Comparison of ENCODE assay signal across 28 cellular contexts in the genomic region with DNA sequence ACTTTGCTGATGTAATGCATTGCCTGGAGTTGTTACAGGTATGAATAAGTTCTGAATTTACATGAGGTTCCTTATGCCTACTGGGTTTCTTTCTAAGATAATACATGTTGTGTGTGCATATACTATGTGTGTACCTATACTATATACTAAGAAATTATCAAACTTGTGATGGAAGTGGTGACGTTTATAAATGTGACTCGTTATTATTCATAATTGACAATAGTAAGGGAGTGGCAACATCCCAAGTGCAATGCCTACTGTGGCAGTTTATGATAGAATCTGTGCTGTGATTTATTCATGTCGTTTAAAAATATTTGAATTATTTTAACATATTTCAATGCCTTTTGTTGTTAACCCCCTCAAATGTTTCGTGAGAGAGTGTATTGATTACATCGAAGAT.
"Had no signal": no experiment of that assay in that cellular context is flagged by ENCODE, and none has a peak within 500 bp of the region (broad histone marks: within the 10 kb centered on the region; RNA-seq: fewer than 3 reads in every experiment).

No MANE protein-coding gene starts in this region.

- H3K4me3 ChIP-seq: ascending aorta, esophagus squamous epithelium, heart left ventricle had no signal

- H3K36me3 Mint-ChIP-seq: activated naive CD4-positive, alpha-beta T cell treated with anti-CD3 and anti-CD28 coated beads, Interleukin-2, amount 10 ng/mL, durations not matched to agents 7 days and 5 days; activated naive CD4-positive, alpha-beta T cell treated with anti-CD3 and anti-CD28 coated beads, Interleukin-2, amount 50 U/mL, for 72 hours had no signal

- H3K27me3 ChIP-seq: ascending aorta, esophagus squamous epithelium, heart left ventricle had no signal

- H3K9me3 Mint-ChIP-seq: activated CD4-positive, alpha-beta memory T cell treated with anti-CD3 and anti-CD28 coated beads, Interleukin-2, amount 10 ng/mL, durations not matched to agents 7 days and 5 days; activated CD4-positive, alpha-beta T cell treated with anti-CD3 and anti-CD28 coated beads, Interleukin-2, amount 10 ng/mL, durations not matched to agents 7 days and 5 days; activated naive CD4-positive, alpha-beta T cell treated with anti-CD3 and anti-CD28 coated beads, Interleukin-2, amount 10 ng/mL, durations not matched to agents 7 days and 5 days; activated naive CD4-positive, alpha-beta T cell treated with anti-CD3 and anti-CD28 coated beads, Interleukin-2, amount 50 U/mL, for 72 hours; activated naive CD8-positive, alpha-beta T cell treated with anti-CD3 and anti-CD28 coated beads, Interleukin-2, amount 10 ng/mL, durations not matched to agents 7 days and 5 days; activated T-cell treated with anti-CD3 and anti-CD28 coated beads, Interleukin-2, amount 50 U/mL, for 24 hours; activated T-cell treated with anti-CD3 and anti-CD28 coated beads, Interleukin-2, amount 50 U/mL, for 72 hours; brain; effector memory CD8-positive, alpha-beta T cell had no signal

- H3K27ac Mint-ChIP-seq: activated CD4-positive, alpha-beta memory T cell treated with anti-CD3 and anti-CD28 coated beads, Interleukin-2, amount 10 ng/mL, durations not matched to agents 7 days and 5 days; activated CD4-positive, alpha-beta T cell treated with anti-CD3 and anti-CD28 coated beads, Interleukin-2, amount 10 ng/mL, durations not matched to agents 7 days and 5 days; activated naive CD4-positive, alpha-beta T cell treated with anti-CD3 and anti-CD28 coated beads, Interleukin-2, amount 10 ng/mL, durations not matched to agents 7 days and 5 days; activated naive CD4-positive, alpha-beta T cell treated with anti-CD3 and anti-CD28 coated beads, Interleukin-2, amount 50 U/mL, for 72 hours; activated naive CD8-positive, alpha-beta T cell treated with anti-CD3 and anti-CD28 coated beads, Interleukin-2, amount 10 ng/mL, durations not matched to agents 7 days and 5 days; activated T-cell treated with anti-CD3 and anti-CD28 coated beads, Interleukin-2, amount 50 U/mL, for 24 hours; activated T-cell treated with anti-CD3 and anti-CD28 coated beads, Interleukin-2, amount 50 U/mL, for 72 hours; brain; effector memory CD8-positive, alpha-beta T cell had no signal

- H3K4me3 Mint-ChIP-seq: activated CD4-positive, alpha-beta memory T cell treated with anti-CD3 and anti-CD28 coated beads, Interleukin-2, amount 10 ng/mL, durations not matched to agents 7 days and 5 days; activated CD4-positive, alpha-beta T cell treated with anti-CD3 and anti-CD28 coated beads, Interleukin-2, amount 10 ng/mL, durations not matched to agents 7 days and 5 days; activated naive CD4-positive, alpha-beta T cell treated with anti-CD3 and anti-CD28 coated beads, Interleukin-2, amount 10 ng/mL, durations not matched to agents 7 days and 5 days; activated naive CD8-positive, alpha-beta T cell treated with anti-CD3 and anti-CD28 coated beads, Interleukin-2, amount 10 ng/mL, durations not matched to agents 7 days and 5 days; activated T-cell treated with anti-CD3 and anti-CD28 coated beads, Interleukin-2, amount 50 U/mL, for 24 hours; activated T-cell treated with anti-CD3 and anti-CD28 coated beads, Interleukin-2, amount 50 U/mL, for 72 hours; brain; effector memory CD8-positive, alpha-beta T cell had no signal

- H3K36me3 ChIP-seq: esophagus squamous epithelium had no signal

- H3K9me3 ChIP-seq: ascending aorta, esophagus squamous epithelium, heart left ventricle had no signal

- ATAC-seq: activated naive CD4-positive, alpha-beta T cell treated with anti-CD3 and anti-CD28 coated beads, Interleukin-2, amount 50 U/mL, for 72 hours; activated T-cell treated with anti-CD3 and anti-CD28 coated beads, Interleukin-2, amount 50 U/mL, for 72 hours; effector memory CD8-positive, alpha-beta T cell; heart left ventricle had no signal

- H3K4me1 ChIP-seq: ascending aorta, esophagus squamous epithelium had no signal

- H3K27me3 Mint-ChIP-seq: activated CD4-positive, alpha-beta T cell treated with anti-CD3 and anti-CD28 coated beads, Interleukin-2, amount 10 ng/mL, durations not matched to agents 7 days and 5 days; activated naive CD8-positive, alpha-beta T cell treated with anti-CD3 and anti-CD28 coated beads, Interleukin-2, amount 10 ng/mL, durations not matched to agents 7 days and 5 days; activated T-cell treated with anti-CD3 and anti-CD28 coated beads, Interleukin-2, amount 50 U/mL, for 24 hours; brain; effector memory CD8-positive, alpha-beta T cell had no signal

- FAIRE-seq: colon, frontal cortex had no signal

- H3K4me1 Mint-ChIP-seq: activated CD4-positive, alpha-beta memory T cell treated with anti-CD3 and anti-CD28 coated beads, Interleukin-2, amount 10 ng/mL, durations not matched to agents 7 days and 5 days; activated CD4-positive, alpha-beta T cell treated with anti-CD3 and anti-CD28 coated beads, Interleukin-2, amount 10 ng/mL, durations not matched to agents 7 days and 5 days; activated naive CD4-positive, alpha-beta T cell treated with anti-CD3 and anti-CD28 coated beads, Interleukin-2, amount 10 ng/mL, durations not matched to agents 7 days and 5 days; brain had no signal

- DNase-seq: activated CD4-positive, alpha-beta memory T cell treated with anti-CD3 and anti-CD28 coated beads, Interleukin-2, amount 10 ng/mL, durations not matched to agents 7 days and 5 days; activated CD4-positive, alpha-beta T cell treated with anti-CD3 and anti-CD28 coated beads for 1 hour; activated CD4-positive, alpha-beta T cell treated with anti-CD3 and anti-CD28 coated beads for 4 hours; activated CD4-positive, alpha-beta T cell treated with anti-CD3 and anti-CD28 coated beads, Interleukin-2, amount 10 ng/mL, durations not matched to agents 7 days and 5 days; activated CD4-positive, alpha-beta T cell treated with anti-CD3 and anti-CD28 coated beads, Interleukin-2, amount 50 U/mL, for 4 hours; activated CD8-positive, alpha-beta memory T cell treated with anti-CD3 and anti-CD28 coated beads, Interleukin-2, amount 50 U/mL, for 48 hours; activated gamma-delta T cell; activated naive CD4-positive, alpha-beta T cell; activated naive CD4-positive, alpha-beta T cell treated with anti-CD3 and anti-CD28 coated beads, Interleukin-2, amount 10 ng/mL, durations not matched to agents 7 days and 5 days; activated naive CD8-positive, alpha-beta T cell treated with anti-CD3 and anti-CD28 coated beads, Interleukin-2, amount 10 ng/mL, durations not matched to agents 7 days and 5 days; activated T-cell treated with anti-CD3 and anti-CD28 coated beads for 4 hours; activated T-cell treated with anti-CD3 and anti-CD28 coated beads, Interleukin-2, amount 50 U/mL, for 24 hours; activated T-cell treated with anti-CD3 and anti-CD28 coated beads, Interleukin-2, amount 50 U/mL, for 72 hours; caudate nucleus; cortex of kidney; dermis blood vessel endothelial cell; effector CD4-positive, alpha-beta T cell; effector memory CD8-positive, alpha-beta T cell; esophagus squamous epithelium; glutamatergic neuron; heart left ventricle; T-helper 2 cell had no signal

- H3K27ac ChIP-seq: ascending aorta, epithelial cell of prostate, esophagus squamous epithelium had no signal
